Comparison of ENCODE assay signal across 9 cellular contexts in genomic region chr18:713135-713490, GRCh38. TPM values are rescaled to one million over a fixed set of nuclear protein-coding genes. Genes with fewer than 3 reads are reported as not detected.
DNase-seq lines count a peak whose midpoint lies in the region; ATAC-seq and TF ChIP-seq lines count a peak whose summit lies in the region.
"Had no signal": no experiment of that assay in that cellular context is flagged by ENCODE, and none has a peak within 500 bp of the region (broad histone marks: within the 10 kb centered on the region; RNA-seq: fewer than 3 reads in every experiment).

No MANE protein-coding gene starts in this region.

- peaks cover 0 to 22% (median 8%) of the 10 kb centered on the region in 3 donors for H3K36me3 Mint-ChIP-seq in CD8-positive, alpha-beta memory T cell
- H3K36me3 Mint-ChIP-seq in T-helper 1 cell treated with Interleukin-12 subunit alpha and Interleukin-12 subunit beta and Interleukin-4 antibody, amounts not matched to agents 30 μg/mL and 1 μg/mL, for 36 hours (ENCODE audit: low read depth): peaks cover 12% of the 10 kb centered on the region

- POLR2A ChIA-PET in CD8-positive, alpha-beta memory T cell (lab: Charles Lee): interaction anchor here (0.9 to 1.5 kb wide), 4 partner anchors 100 to 445 kb away, joined by 4 to 6 read pairs (median 4); partner anchors contain the start of gene THOC1

- no peak overlapping the region for H3K27ac ChIP-seq in CD8-positive, alpha-beta memory T cell (ENCODE audit: low read depth, low read length)
- H3K27ac ChIP-seq in esophagus muscularis mucosa (replicated peaks in 1 of 4) (peak overlapping the region; percentile 80 to 90 (median 86)), parathyroid adenoma (peak overlapping the region; percentile 92)

- peak overlapping the region; percentile 54 to 88 (median 70) for H3K4me3 Mint-ChIP-seq in CD8-positive, alpha-beta memory T cell
- H3K4me3 Mint-ChIP-seq in T-helper 1 cell treated with Interleukin-12 subunit alpha and Interleukin-12 subunit beta and Interleukin-4 antibody, amounts not matched to agents 30 μg/mL and 1 μg/mL, for 36 hours: peak overlapping the region; percentile 68

- peaks cover 0 to 2% (median 0%) of the 10 kb centered on the region in 5 donors for H3K9me3 Mint-ChIP-seq in CD8-positive, alpha-beta memory T cell
- no peaks in the 10 kb centered on the region for H3K9me3 Mint-ChIP-seq in T-helper 1 cell treated with Interleukin-12 subunit alpha and Interleukin-12 subunit beta and Interleukin-4 antibody, amounts not matched to agents 30 μg/mL and 1 μg/mL, for 36 hours
- H3K9me3 Mint-ChIP-seq: neural crest cell had no signal

- H3K9me3 ChIP-seq in CD8-positive, alpha-beta memory T cell (ENCODE audit: low read length): no peaks in the 10 kb centered on the region
- H3K9me3 ChIP-seq in esophagus muscularis mucosa: no peaks in the 10 kb centered on the region
- no peaks in the 10 kb centered on the region for H3K9me3 ChIP-seq in parathyroid adenoma (ENCODE audit: control insufficient read depth, low read length)

- peak overlapping the region; percentile 46 for H3K4me2 ChIP-seq in parathyroid adenoma (ENCODE audit: low read length)

- peaks cover 0 to 6% of the 10 kb centered on the region in 2 donors for H3K27me3 Mint-ChIP-seq in CD8-positive, alpha-beta memory T cell
- no peaks in the 10 kb centered on the region for H3K27me3 Mint-ChIP-seq in T-helper 1 cell treated with Interleukin-12 subunit alpha and Interleukin-12 subunit beta and Interleukin-4 antibody, amounts not matched to agents 30 μg/mL and 1 μg/mL, for 36 hours (ENCODE audit: low read depth)

- H3K27ac Mint-ChIP-seq in CD8-positive, alpha-beta memory T cell: peak overlapping the region in 3 of 8 donors; percentile 76 to 85 (median 77)
- peak overlapping the region; percentile 20 for H3K27ac Mint-ChIP-seq in T-helper 1 cell treated with Interleukin-12 subunit alpha and Interleukin-12 subunit beta and Interleukin-4 antibody, amounts not matched to agents 30 μg/mL and 1 μg/mL, for 36 hours

- no peak overlapping the region for H3K9ac ChIP-seq in parathyroid adenoma

- H3K4me1 Mint-ChIP-seq in CD8-positive, alpha-beta memory T cell: peaks cover 27 to 36% (median 35%) of the 10 kb centered on the region in 3 donors
- H3K4me1 Mint-ChIP-seq in T-helper 1 cell treated with Interleukin-12 subunit alpha and Interleukin-12 subunit beta and Interleukin-4 antibody, amounts not matched to agents 30 μg/mL and 1 μg/mL, for 36 hours (ENCODE audit: low read depth): peaks cover 20% of the 10 kb centered on the region

- TF ChIP-seq POLR2A in esophagus muscularis mucosa (IDR thresholded peaks at IDR 0.05; ENCODE audit: low read depth): no peak

- TF ChIP-seq CTCF in esophagus muscularis mucosa (IDR thresholded peaks at IDR 0.05) (no peak), parathyroid adenoma (IDR thresholded peaks at IDR 0.05) (no peak)

- ATAC-seq in GM21825 (IDR thresholded peaks at IDR 0.05; ENCODE audit: unreplicated experiment): no peak
- no peak for ATAC-seq in HG03460 (IDR thresholded peaks at IDR 0.05; ENCODE audit: unreplicated experiment)

- no peaks in the 10 kb centered on the region for H3K36me3 ChIP-seq in CD8-positive, alpha-beta memory T cell (ENCODE audit: insufficient read depth, low read length)
- H3K36me3 ChIP-seq in esophagus muscularis mucosa: peaks cover 0 to 9% (median 3%) of the 10 kb centered on the region in 4 donors
- no peaks in the 10 kb centered on the region for H3K36me3 ChIP-seq in parathyroid adenoma (ENCODE audit: control insufficient read depth, insufficient read depth, low read length)

- intact Hi-C loops in esophagus muscularis mucosa (cut with DNase I): no loop called here

- peak in 1 of 5 donors; percentile 46 for DNase-seq in CD8-positive, alpha-beta memory T cell
- DNase-seq in esophagus muscularis mucosa (ENCODE audit: extremely low spot score) (no peak), T1000 (lab: John Stamatoyannopoulos, UW) (no peak), G401 (ENCODE audit: low spot score) (no peak)

- no peaks in the 10 kb centered on the region for H3K27me3 ChIP-seq in CD8-positive, alpha-beta memory T cell (ENCODE audit: insufficient read depth, low read length, poor library complexity, severe bottlenecking)
- H3K27me3 ChIP-seq in esophagus muscularis mucosa: no peaks in the 10 kb centered on the region
- no peaks in the 10 kb centered on the region for H3K27me3 ChIP-seq in parathyroid adenoma (ENCODE audit: control insufficient read depth, insufficient read depth, low read length)

- H2AFZ ChIP-seq in parathyroid adenoma: peak overlapping the region; percentile 97

- peaks cover 13% of the 10 kb centered on the region for H3K79me2 ChIP-seq in parathyroid adenoma

- H3K4me3 ChIP-seq in CD8-positive, alpha-beta memory T cell (ENCODE audit: low read length): peak overlapping the region; percentile 32
- H3K4me3 ChIP-seq in esophagus muscularis mucosa: peak overlapping the region; percentile 61 to 73 (median 70)
- H3K4me3 ChIP-seq in parathyroid adenoma (ENCODE audit: low read depth, low read length): peak overlapping the region; percentile 43

- in situ Hi-C loops in G401 (cut with HindIII; ENCODE audit: low sequenced_read_pairs): no loop called here

- peaks cover 14% of the 10 kb centered on the region for H3K4me1 ChIP-seq in CD8-positive, alpha-beta memory T cell (ENCODE audit: insufficient read depth, low read length)
- H3K4me1 ChIP-seq in esophagus muscularis mucosa (peaks cover 10 to 26% (median 23%) of the 10 kb centered on the region in 4 donors), parathyroid adenoma (no peaks in the 10 kb centered on the region)

- CTCF ChIA-PET in CD8-positive, alpha-beta memory T cell (lab: Charles Lee): interaction anchor here (1.0 to 1.4 kb wide), 7 partner anchors 13 to 126 kb away, joined by 3 to 8 read pairs (median 4); no protein-coding TSS in a partner anchor

- no peak for TF ChIP-seq EP300 in esophagus muscularis mucosa (IDR thresholded peaks at IDR 0.05)

- 87% methylated on average over 23 of the region's 23 CpGs for WGBS in esophagus muscularis mucosa

RNA-seq across cellular contexts. Expression of gene ENOSF1, which starts 0.7 kb away (rescaled TPM):
- total RNA-seq in CD8-positive, alpha-beta memory T cell: 10 to 100 TPM; 45.9 to 50.8 TPM
- polyA plus RNA-seq in CD8-positive, alpha-beta memory T cell: 13.2 TPM
- total RNA-seq in esophagus muscularis mucosa: 10 to 100 TPM; 21.6 to 53.2 (median 26.1) TPM
- 57.1 and 88.7 TPM in 2 replicates for total RNA-seq in G401 (2014; rRNA removed; shearing (Covaris generic))

RNA-seq across cellular contexts. Expression of gene TYMS, which starts 55.7 kb away (rescaled TPM):
- total RNA-seq in CD8-positive, alpha-beta memory T cell: 100 to 1,000 TPM; 297 to 307 TPM
- 2.6 TPM for polyA plus RNA-seq in CD8-positive, alpha-beta memory T cell
- total RNA-seq in esophagus muscularis mucosa: 1 to 10 TPM in 3 of 4 donors, under 1 TPM in 1; 0.42 to 3.8 (median 2.2) TPM
- 136 and 166 TPM in 2 replicates for total RNA-seq in G401 (2014; rRNA removed; shearing (Covaris generic))

Comparison
In these comparisons a context has a peak if more than half of its experiments do, and no peak if none do; other contexts are left out.
1. RNA of gene TYMS, which starts 55.7 kb away (total RNA-seq): 297 to 307 TPM in CD8-positive, alpha-beta memory T cell and 136 to 166 TPM in G401; 0.42 to 3.8 TPM in esophagus muscularis mucosa; every median in the first group is over 10 times any median in the second.
2. Peak in every context shown above with its lines, with median percentiles within 50 percentile points of each other: H3K4me3 ChIP-seq.